ENCODE assay signal across 24 cellular contexts in the genomic region with DNA sequence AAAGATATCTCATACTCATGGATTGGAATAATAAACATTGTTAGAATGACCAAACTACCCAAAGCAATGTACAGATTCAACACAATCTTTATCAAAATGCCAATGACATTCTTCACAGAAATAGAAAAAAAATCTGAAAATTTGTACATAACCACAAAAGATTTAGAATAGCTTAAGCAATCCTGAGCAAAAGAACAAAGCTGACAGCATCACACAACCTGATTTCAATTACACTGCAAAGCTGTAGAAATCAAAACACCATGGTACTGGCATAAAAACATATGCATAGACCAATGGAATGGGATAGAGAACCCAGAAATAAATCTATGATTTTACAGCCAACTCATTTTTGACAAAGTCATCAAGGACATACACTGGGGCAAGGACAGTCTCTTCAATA.
"Had no signal": no experiment of that assay in that cellular context is flagged by ENCODE, and none has a peak within 500 bp of the region (broad histone marks: within the 10 kb centered on the region; RNA-seq: fewer than 3 reads in every experiment).

No MANE protein-coding gene starts in this region.

- FAIRE-seq: bronchial epithelial cell had no signal

- H3K36me3 ChIP-seq: adrenal gland, ascending aorta, brain microvascular endothelial cell, gastroesophageal sphincter, WERI-Rb-1 had no signal

- DNase-seq: activated B cell treated with CpG ODN at 0.5 μM for 24 hours; activated CD4-positive, alpha-beta T cell treated with anti-CD3 and anti-CD28 coated beads for 48 hours; activated CD4-positive, alpha-beta T cell treated with anti-CD3 and anti-CD28 coated beads, Interleukin-2, amount 50 U/mL, for 1 hour; activated CD4-positive, alpha-beta T cell treated with anti-CD3 and anti-CD28 coated beads, Interleukin-2, amount 50 U/mL, for 48 hours; activated CD8-positive, alpha-beta memory T cell treated with anti-CD3 and anti-CD28 coated beads for 24 hours; activated CD8-positive, alpha-beta T cell treated with anti-CD3 and anti-CD28 coated beads for 36 hours; activated effector memory CD4-positive, alpha-beta T cell treated with Interleukin-2 at 50 U/mL for 16 hours; activated gamma-delta T cell treated with Interleukin-2 at 50 U/mL for 16 hours; activated naive CD4-positive, alpha-beta T cell treated with anti-CD3 and anti-CD28 coated beads, Interleukin-2, amount 50 U/mL, for 16 hours; activated naive CD4-positive, alpha-beta T cell treated with Interleukin-2 at 50 U/mL for 16 hours; activated T-cell treated with anti-CD3 and anti-CD28 coated beads, Interleukin-2, amount 50 U/mL, for 4 hours; adrenal gland; brain microvascular endothelial cell; dorsolateral prefrontal cortex; effector memory CD4-positive, alpha-beta T cell; endodermal cell; T-helper 1 cell; T-helper 17 cell; T1000; WERI-Rb-1 had no signal

- H3K27me3 ChIP-seq: adrenal gland, ascending aorta, brain microvascular endothelial cell, gastroesophageal sphincter had no signal

- H3K4me3 ChIP-seq: adrenal gland, ascending aorta, coronary artery, dorsolateral prefrontal cortex, gastroesophageal sphincter had no signal

- H3K27ac ChIP-seq: adrenal gland, ascending aorta, brain microvascular endothelial cell, coronary artery, dorsolateral prefrontal cortex, gastroesophageal sphincter, WERI-Rb-1 had no signal

- H3K9me3 ChIP-seq: adrenal gland, ascending aorta, gastroesophageal sphincter had no signal

- H3K4me1 ChIP-seq: adrenal gland, ascending aorta, gastroesophageal sphincter had no signal
